In the genomic region with DNA sequence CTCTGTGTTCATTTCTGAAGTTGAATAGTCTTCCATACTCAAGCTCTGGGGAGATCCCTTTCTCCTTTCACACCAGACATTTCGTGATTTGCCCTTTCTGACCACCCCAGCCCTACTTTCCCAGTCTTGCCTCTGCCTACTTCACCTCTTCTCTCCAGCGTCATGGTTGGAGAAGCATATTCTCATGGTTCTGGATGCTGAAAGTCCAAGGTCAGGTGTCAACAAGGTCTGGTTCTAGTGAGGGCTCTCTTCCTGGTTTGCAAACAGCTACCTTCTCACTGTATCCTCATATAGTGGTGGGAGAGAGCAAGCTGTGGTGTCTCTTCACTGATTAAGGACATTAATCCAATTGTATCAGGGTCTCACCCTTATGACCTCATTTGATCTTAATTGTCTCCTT, we compare ENCODE assay signal across 1 cellular context.
A peak's percentile ranks its signal among the peaks of the same experiment; 100 is the strongest.
TF ChIP-seq lines count a peak whose summit lies in the region.

No MANE protein-coding gene starts in this region.

TF ChIP-seq in H1, 55 proteins besides CTCF, POLR2A, EP300 and RAD21:
- 0 out of 2 replicates have a peak, but pooled peaks have one; percentile 11 for TF ChIP-seq POLR2AphosphoS5 (IDR thresholded peaks at IDR 0.05; ENCODE audit: low read depth, low read length)
- no peak for TF ChIP-seq POU5F1 (IDR thresholded peaks at IDR 0.05; ENCODE audit: low read depth, low read length)
